ENCODE assay signal across 9 cellular contexts in genomic region chr4:112735474-112735951, GRCh38.
DNase-seq lines count a peak whose midpoint lies in the region; ATAC-seq lines count a peak whose summit lies in the region.
"Had no signal": no experiment of that assay in that cellular context is flagged by ENCODE, and none has a peak within 500 bp of the region (broad histone marks: within the 10 kb centered on the region; RNA-seq: fewer than 3 reads in every experiment).

No MANE protein-coding gene starts in this region.

- no peaks in the 10 kb centered on the region for H3K27me3 ChIP-seq in mesendoderm (ENCODE audit: insufficient read depth, low read length, poor library complexity)

- no peak overlapping the region for H3K4me3 ChIP-seq in mesendoderm (ENCODE audit: low read length)

- ATAC-seq in HG03565 (IDR thresholded peaks at IDR 0.05; ENCODE audit: unreplicated experiment): peak; percentile 78

- peaks cover 4% of the 10 kb centered on the region for H3K79me1 ChIP-seq in mesendoderm (ENCODE audit: low read length)

- no peak overlapping the region for H3K4ac ChIP-seq in mesendoderm (ENCODE audit: low read depth, low read length)

- no peak overlapping the region for H4K5ac ChIP-seq in mesendoderm (ENCODE audit: low read length)

- no peaks in the 10 kb centered on the region for H3K36me3 ChIP-seq in mesendoderm (ENCODE audit: control insufficient read depth, insufficient read depth, low read length)

- DNase-seq in NCI-H82 (lab: John Stamatoyannopoulos, UW) (peak; percentile 3), NCI-H82 treated with DMSO at 0.1 percent for 48 hours (lab: John Stamatoyannopoulos, UW; ENCODE audit: unreplicated experiment) (no peak), HCEC 1CT (peak; percentile 2), mesendoderm (peak; percentile 29), SW 1271 (lab: John Stamatoyannopoulos, UW) (no peak), KG1 (lab: John Stamatoyannopoulos, UW) (no peak), COR-L47 (lab: John Stamatoyannopoulos, UW) (no peak)

- H2BK15ac ChIP-seq in mesendoderm (replicated peaks; ENCODE audit: low read depth): no peak overlapping the region

- H3K56ac ChIP-seq in mesendoderm (ENCODE audit: low read length): no peak overlapping the region

- H3K79me2 ChIP-seq in mesendoderm (ENCODE audit: control insufficient read depth, insufficient read depth, low read length): peaks cover 12% of the 10 kb centered on the region

- no peak overlapping the region for H4K8ac ChIP-seq in mesendoderm (ENCODE audit: low read depth, low read length)

- H3K18ac ChIP-seq in mesendoderm (ENCODE audit: low read length): no peak overlapping the region

- no peak overlapping the region for H2AK5ac ChIP-seq in mesendoderm (ENCODE audit: low read length)

- H3K4me2 ChIP-seq in mesendoderm (ENCODE audit: low read length): no peak overlapping the region

- no peak overlapping the region for H3K27ac ChIP-seq in mesendoderm (ENCODE audit: low read depth, low read length)
- H3K27ac ChIP-seq: 22Rv1 had no signal

- H3K23ac ChIP-seq in mesendoderm (ENCODE audit: low read length): no peak overlapping the region

- H2BK5ac ChIP-seq in mesendoderm (ENCODE audit: low read length): no peak overlapping the region

- H3K9ac ChIP-seq in mesendoderm (ENCODE audit: low read length): no peak overlapping the region

- H3K4me1 ChIP-seq in mesendoderm (ENCODE audit: control insufficient read depth, low read depth, low read length): peaks cover 2% of the 10 kb centered on the region

- H2BK120ac ChIP-seq in mesendoderm (ENCODE audit: low read depth, low read length): no peak overlapping the region

Comparison
In these comparisons a context has a peak if more than half of its experiments do, and no peak if none do; other contexts are left out.
1. DNase-seq: peak in NCI-H82 (single experiment), HCEC 1CT (single experiment) and mesendoderm (single experiment); none in NCI-H82 treated with DMSO at 0.1 percent for 48 hours (single experiment), SW 1271 (0 of 2), KG1 (single experiment) and COR-L47 (single experiment).